Comparison of ENCODE assay signal across 8 cellular contexts in the genomic region with DNA sequence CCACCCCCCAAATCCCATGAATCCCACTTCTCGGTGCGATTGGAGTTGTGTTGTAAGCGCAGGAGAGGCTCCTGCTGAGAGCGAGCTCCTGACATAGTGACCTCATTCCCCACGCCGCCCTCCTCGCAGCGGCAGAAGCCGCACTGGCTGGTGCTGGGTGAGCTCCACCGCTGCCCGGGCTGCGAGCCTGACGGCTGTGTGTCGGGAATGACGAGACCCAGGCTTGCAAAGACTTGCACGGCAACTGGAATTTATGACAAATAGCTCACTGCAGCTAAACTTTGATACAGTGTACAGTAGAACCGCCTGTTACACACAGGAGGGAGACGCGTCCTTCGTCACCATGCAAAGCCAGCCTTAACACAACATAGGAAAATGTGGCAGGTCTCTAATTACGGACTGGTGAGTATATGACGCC.
DNase-seq lines count a peak whose midpoint lies in the region; ATAC-seq and TF ChIP-seq lines count a peak whose summit lies in the region.

No MANE protein-coding gene starts in this region.

- ATAC-seq in PC-3 = peak; percentile 85
- ATAC-seq in HG02798 (IDR thresholded peaks at IDR 0.05; ENCODE audit: poor library complexity, unreplicated experiment) = no peak
- ATAC-seq in GM18861 (IDR thresholded peaks at IDR 0.05; ENCODE audit: unreplicated experiment) = no peak

- H2AFZ ChIP-seq in PC-3 (ENCODE audit: low read length) = peak overlapping the region; percentile 95
- no peak overlapping the region for H2AFZ ChIP-seq in neuron (ENCODE audit: low read depth, low read length)

- no peaks in the 10 kb centered on the region for H3K9me2 ChIP-seq in PC-3 (replicated peaks; ENCODE audit: low read length)

- no peaks in the 10 kb centered on the region; the same call in 1 of the 2 replicates for H3K79me2 ChIP-seq in PC-3 (ENCODE audit: low read length)

- peak overlapping the region; percentile 95 for H3K4me2 ChIP-seq in PC-3 (ENCODE audit: low read length)

- H3K27me3 ChIP-seq in PC-3 (ENCODE audit: low read length) (no peaks in the 10 kb centered on the region), neuron (ENCODE audit: insufficient read depth, low read length) (no peaks in the 10 kb centered on the region)

- H3K36me3 ChIP-seq in PC-3 (ENCODE audit: low read depth, low read length) (no peaks in the 10 kb centered on the region), neuron (ENCODE audit: insufficient read depth, low read length) (peaks cover 13% of the 10 kb centered on the region)

- POLR2A ChIA-PET in PC-3 (lab: Charles Lee; ENCODE audit: unreplicated experiment) = interaction anchor here (0.5 to 0.6 kb wide), 2 partner anchors 550 to 847 kb away, joined by 3 to 4 read pairs; no protein-coding TSS in a partner anchor
- POLR2A ChIA-PET in GM10248 (lab: Yijun Ruan, JAX) = no interaction called here

- BruUV-seq in PC-3 (replicated peaks; lab: Mats Ljungman, UMichigan) = no TSS peak

- H4K20me1 ChIP-seq in PC-3 (ENCODE audit: low read length) = no peaks in the 10 kb centered on the region

- CTCF ChIA-PET in PC-3 (lab: Charles Lee) = no interaction called here
- CTCF ChIA-PET in GM10248 (lab: Yijun Ruan, JAX) = no interaction called here

- H3K9ac ChIP-seq in PC-3 (ENCODE audit: low read length) = peak overlapping the region; percentile 49

- intact Hi-C loops in PC-3 (cut with micrococcal nuclease) = no loop called here

- H3K27ac ChIP-seq in PC-3 (ENCODE audit: low read length) = peak overlapping the region; percentile 72

- peak overlapping the region; percentile 71 for H3K4me3 ChIP-seq in PC-3 (ENCODE audit: low read length)
- peak overlapping the region; percentile 52 for H3K4me3 ChIP-seq in fibroblast of pulmonary artery (replicated peaks; ENCODE audit: low read depth, low read length)
- peak overlapping the region; percentile 49 for H3K4me3 ChIP-seq in neuron (ENCODE audit: low read length)

- no peaks in the 10 kb centered on the region for H3K9me3 ChIP-seq in PC-3 (ENCODE audit: low read length)
- H3K9me3 ChIP-seq in neuron (ENCODE audit: low read length) = no peaks in the 10 kb centered on the region

- no peaks in the 10 kb centered on the region for H3F3A ChIP-seq in PC-3 (ENCODE audit: low read length, unreplicated experiment)

- H3K4me1 ChIP-seq in PC-3 (ENCODE audit: insufficient read depth, low read length) (peaks cover 14% of the 10 kb centered on the region), neuron (ENCODE audit: insufficient read depth, low read length) (peaks cover 36% of the 10 kb centered on the region)

- peak; percentile 90 for DNase-seq in ELF-1 (ENCODE audit: low read depth, low spot score)
- peak; percentile 76 for DNase-seq in PC-3
- peak; percentile 86 for DNase-seq in fibroblast of pulmonary artery (ENCODE audit: low read depth)
- no peak for DNase-seq in GM19240 (ENCODE audit: insufficient read length, low spot score)
- DNase-seq in GM10248 (ENCODE audit: extremely low spot score) = no peak

- TF ChIP-seq CTCF in PC-3 (conservative IDR thresholded peaks at IDR 0.05; ENCODE audit: low read depth, low read length) (no peak), fibroblast of pulmonary artery (IDR thresholded peaks at IDR 0.05; ENCODE audit: low read length, missing control alignments) (no peak), GM10248 (IDR thresholded peaks at IDR 0.05; ENCODE audit: control extremely low read depth, extremely low read depth, low read depth, missing control alignments) (no peak)

Comparison
In these comparisons a context has a peak if more than half of its experiments do, and no peak if none do; other contexts are left out.
1. DNase-seq: peak in ELF-1 (single experiment), PC-3 (single experiment) and fibroblast of pulmonary artery (single experiment); none in GM19240 (single experiment) and GM10248 (single experiment).
2. Peak in every context shown above with its lines, with median percentiles within 50 percentile points of each other: H3K4me3 ChIP-seq.